In genomic region chr16:56932588-56933265, GRCh38 we compare ENCODE assay signal across 8 cellular contexts. TPM values are rescaled to one million over a fixed set of nuclear protein-coding genes. Genes with fewer than 3 reads are reported as not detected.
A peak's percentile ranks its signal among the peaks of the same experiment; 100 is the strongest.
DNase-seq lines count a peak whose midpoint lies in the region; ATAC-seq and TF ChIP-seq lines count a peak whose summit lies in the region.

No MANE protein-coding gene starts in this region.

- peak overlapping the region; percentile 88 for H3K9ac ChIP-seq in endocrine pancreas (ENCODE audit: control insufficient read depth, insufficient read depth, low read length)

- H3K9me3 ChIP-seq in endocrine pancreas (ENCODE audit: control insufficient read depth, low read length): no peaks in the 10 kb centered on the region

- peaks cover 11% of the 10 kb centered on the region for H3K36me3 ChIP-seq in H7 (replicated peaks; ENCODE audit: control insufficient read depth, insufficient read depth, low read length)
- H3K36me3 ChIP-seq in endocrine pancreas (ENCODE audit: control insufficient read depth, insufficient read depth, low read length): peaks cover 3% of the 10 kb centered on the region

- H3K4me3 Mint-ChIP-seq in Calu3 (ENCODE audit: low read depth, unreplicated experiment): peak overlapping the region; percentile 96
- H3K4me3 Mint-ChIP-seq in activated CD4-positive, alpha-beta memory T cell treated with anti-CD3 and anti-CD28 coated beads for 36 hours: peak overlapping the region; percentile 98

- POLR2A ChIA-PET in activated CD4-positive, alpha-beta memory T cell treated with anti-CD3 and anti-CD28 coated beads for 36 hours (lab: Charles Lee): interaction anchor here (0.5 to 4.7 kb wide), 12 partner anchors 9 to 109 kb away, joined by 3 to 54 read pairs (median 6); partner anchors contain the start of gene NLRC5

- peaks cover 17% of the 10 kb centered on the region for H3K4me1 ChIP-seq in endocrine pancreas (ENCODE audit: control insufficient read depth, insufficient read depth, low read length)

- H3K9me3 Mint-ChIP-seq in Calu3 (ENCODE audit: low read depth, unreplicated experiment): peaks cover 2% of the 10 kb centered on the region
- H3K9me3 Mint-ChIP-seq in activated CD4-positive, alpha-beta memory T cell treated with anti-CD3 and anti-CD28 coated beads for 36 hours: no peaks in the 10 kb centered on the region

- TF ChIP-seq CTCF in Calu3 (IDR thresholded peaks at IDR 0.05; ENCODE audit: unreplicated experiment): no peak

- H3K4me1 Mint-ChIP-seq in Calu3 (ENCODE audit: low read depth, unreplicated experiment): peaks cover 12% of the 10 kb centered on the region
- H3K4me1 Mint-ChIP-seq in activated CD4-positive, alpha-beta memory T cell treated with anti-CD3 and anti-CD28 coated beads for 36 hours (ENCODE audit: low read depth): peaks cover 41% of the 10 kb centered on the region

- DNase-seq in Calu3 (peak; percentile 72), H7 (peak; percentile 64), NCI-H510A (lab: John Stamatoyannopoulos, UW) (peak; percentile 31), medulla oblongata (ENCODE audit: extremely low spot score) (peak; percentile 92)
- peak; percentile 58 for DNase-seq in activated CD4-positive, alpha-beta memory T cell treated with anti-CD3 and anti-CD28 coated beads for 36 hours
- peak; percentile 29 for DNase-seq in stimulated activated naive CD4-positive, alpha-beta T cell treated with Interleukin-2 at 50 U/mL for 16 hours (lab: John Stamatoyannopoulos, UW)

- ATAC-seq in HG02610 (IDR thresholded peaks at IDR 0.05; ENCODE audit: unreplicated experiment): no peak

- H3K27me3 Mint-ChIP-seq in Calu3 (ENCODE audit: unreplicated experiment): peaks cover 13% of the 10 kb centered on the region
- H3K27me3 Mint-ChIP-seq in activated CD4-positive, alpha-beta memory T cell treated with anti-CD3 and anti-CD28 coated beads for 36 hours: no peaks in the 10 kb centered on the region

- BruUV-seq in Calu3 (replicated peaks; lab: Mats Ljungman, UMichigan): no TSS peak

- peak overlapping the region; percentile 92 for H3K4me3 ChIP-seq in H7 (ENCODE audit: insufficient read depth, low read depth, low read length)
- H3K4me3 ChIP-seq in endocrine pancreas (ENCODE audit: control insufficient read depth, insufficient read depth, low read length): peak overlapping the region; percentile 99

- intact Hi-C loops in Calu3 (cut with micrococcal nuclease; ENCODE audit: unreplicated experiment): loop anchor here (10.0 kb wide), 2 partner anchors 68 to 322 kb away; partner anchors contain the start of gene SLC12A3
- intact Hi-C loops in activated CD4-positive, alpha-beta memory T cell treated with anti-CD3 and anti-CD28 coated beads for 36 hours (cut with micrococcal nuclease): loop anchor here (1.0 to 5.0 kb wide), 3 partner anchors 15 to 480 kb away; partner anchors contain the start of genes NUDT21, NUP93 and OGFOD1

- peaks cover 71% of the 10 kb centered on the region for H3K36me3 Mint-ChIP-seq in Calu3 (ENCODE audit: insufficient read depth, unreplicated experiment)
- H3K36me3 Mint-ChIP-seq in activated CD4-positive, alpha-beta memory T cell treated with anti-CD3 and anti-CD28 coated beads for 36 hours: peaks cover 55% of the 10 kb centered on the region

- H3K27ac Mint-ChIP-seq in Calu3 (ENCODE audit: unreplicated experiment): peak overlapping the region; percentile 100
- H3K27ac Mint-ChIP-seq in activated CD4-positive, alpha-beta memory T cell treated with anti-CD3 and anti-CD28 coated beads for 36 hours: peak overlapping the region; percentile 98

- CTCF ChIA-PET in Calu3 (lab: Charles Lee): no interaction called here
- CTCF ChIA-PET in activated CD4-positive, alpha-beta memory T cell treated with anti-CD3 and anti-CD28 coated beads for 36 hours (lab: Charles Lee): interaction anchor here (0.6 to 2.4 kb wide), 4 partner anchors 12 to 72 kb away, joined by 3 to 9 read pairs (median 4); partner anchors contain the start of gene NLRC5

- H3K27me3 ChIP-seq in H7 (ENCODE audit: control insufficient read depth, insufficient read depth, low read length) (no peaks in the 10 kb centered on the region), endocrine pancreas (ENCODE audit: control insufficient read depth, insufficient read depth, low read length) (no peaks in the 10 kb centered on the region)

RNA-seq across cellular contexts. Expression of gene HERPUD1, which starts 0.8 kb away (rescaled TPM):
- 111 and 116 TPM in 2 replicates for total RNA-seq in Calu3 (2022)
- 27.1 and 30.1 TPM in 2 replicates for total RNA-seq in H7 (2014; rRNA removed; shearing (Covaris generic))
- total RNA-seq in activated CD4-positive, alpha-beta memory T cell treated with anti-CD3 and anti-CD28 coated beads for 36 hours: 100 to 1,000 TPM; 159 TPM

RNA-seq across cellular contexts. Expression of gene CETP, which starts 29.0 kb away (rescaled TPM):
- total RNA-seq in Calu3 (2022): not detected in 2 replicates
- not detected in 2 replicates for total RNA-seq in H7 (2014; rRNA removed; shearing (Covaris generic))
- not detected for total RNA-seq in activated CD4-positive, alpha-beta memory T cell treated with anti-CD3 and anti-CD28 coated beads for 36 hours

RNA-seq across cellular contexts. Expression of gene NLRC5, which starts 56.6 kb away (rescaled TPM):
- total RNA-seq in Calu3 (2022): 18.0 and 42.3 TPM in 2 replicates
- 0.80 and 0.85 TPM in 2 replicates for total RNA-seq in H7 (2014; rRNA removed; shearing (Covaris generic))
- 100 to 1,000 TPM; 151 to 167 TPM for total RNA-seq in activated CD4-positive, alpha-beta memory T cell treated with anti-CD3 and anti-CD28 coated beads for 36 hours

Comparison
In these comparisons a context has a peak if more than half of its experiments do, and no peak if none do; other contexts are left out.
1. DNase-seq: peak in every context shown above with its lines; median percentile 92 in medulla oblongata; 72 in Calu3; 64 in H7; 58 in activated CD4-positive, alpha-beta memory T cell treated with anti-CD3 and anti-CD28 coated beads for 36 hours; 31 in NCI-H510A; 29 in stimulated activated naive CD4-positive, alpha-beta T cell treated with Interleukin-2 at 50 U/mL for 16 hours.
2. RNA of gene NLRC5, which starts 56.6 kb away (total RNA-seq): 151 to 167 TPM in activated CD4-positive, alpha-beta memory T cell treated with anti-CD3 and anti-CD28 coated beads for 36 hours and 18.0 to 42.3 TPM in Calu3; 0.80 to 0.85 TPM in H7; every median in the first group is over 10 times any median in the second.